Comparison of ENCODE assay signal across 7 cellular contexts in genomic region chr2:16085073-16085472, GRCh38.
"Had no signal": no experiment of that assay in that cellular context is flagged by ENCODE, and none has a peak within 500 bp of the region (broad histone marks: within the 10 kb centered on the region; RNA-seq: fewer than 3 reads in every experiment).

No MANE protein-coding gene starts in this region.

- H3K27ac Mint-ChIP-seq: H9 had no signal

- H3K4me3 ChIP-seq: GM23248 had no signal

- DNase-seq: GM23248, GOT3, H9, HCEC 1CT, IMR-90 had no signal

- H3K27ac ChIP-seq: GM23248 had no signal

- H3K9ac ChIP-seq: GM23248 had no signal

- H3K9me3 Mint-ChIP-seq: H9 had no signal

- H3K4me3 Mint-ChIP-seq: H9 had no signal

- FAIRE-seq: H54, HTR-8/SVneo had no signal

- H2AFZ ChIP-seq: GM23248 had no signal
